In the genomic region with DNA sequence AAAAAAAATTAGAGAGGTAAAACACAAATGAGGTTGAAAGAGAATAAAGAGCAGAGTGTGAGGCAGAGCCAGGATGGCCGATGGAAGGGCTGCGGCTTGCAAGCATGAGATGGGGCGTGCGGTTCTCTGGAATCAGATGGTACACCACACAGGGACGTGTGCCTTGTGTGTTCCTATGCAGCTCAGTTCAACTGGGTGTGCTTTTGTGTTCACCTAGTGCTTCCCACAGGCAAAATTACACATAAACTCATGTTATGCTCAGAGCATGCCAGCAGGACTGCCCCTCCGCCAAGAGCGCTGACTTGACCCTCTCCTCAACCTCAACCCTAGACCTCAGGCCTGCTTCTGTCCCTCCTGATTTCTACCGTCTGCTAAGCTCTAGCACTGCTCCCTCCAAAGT, we compare ENCODE assay signal across 22 cellular contexts. TPM values are rescaled to one million over a fixed set of nuclear protein-coding genes. Genes with fewer than 3 reads are reported as not detected.
DNase-seq lines count a peak whose midpoint lies in the region; ATAC-seq, FAIRE-seq and TF ChIP-seq lines count a peak whose summit lies in the region.
"Had no signal": no experiment of that assay in that cellular context is flagged by ENCODE, and none has a peak within 500 bp of the region (broad histone marks: within the 10 kb centered on the region; RNA-seq: fewer than 3 reads in every experiment).

No MANE protein-coding gene starts in this region.

- H3K36me3 ChIP-seq in IMR-90 (ENCODE audit: control insufficient read depth, insufficient read depth, low read length) = peaks cover 30% of the 10 kb centered on the region

- no peak overlapping the region for H2BK120ac ChIP-seq in IMR-90 (ENCODE audit: low read depth, low read length)

- H3K9me1 ChIP-seq in IMR-90 (ENCODE audit: insufficient read depth, low read length) = peaks cover 3% of the 10 kb centered on the region; the same call in 1 of the 2 replicates

- H2AK9ac ChIP-seq in IMR-90 (replicated peaks; ENCODE audit: low read depth, low read length, poor library complexity) = peak overlapping the region; percentile 32

- H4K8ac ChIP-seq in IMR-90 (ENCODE audit: low read depth in 2 of 2, low read length in 2 of 2) = no peak overlapping the region

- no peak overlapping the region for H4K5ac ChIP-seq in IMR-90 (ENCODE audit: low read depth, low read length)

- H3K36me3 Mint-ChIP-seq in activated CD8-positive, alpha-beta T cell treated with anti-CD3 and anti-CD28 coated beads for 36 hours (ENCODE audit: low read depth) = peaks cover 29% of the 10 kb centered on the region
- peaks cover 38% of the 10 kb centered on the region for H3K36me3 Mint-ChIP-seq in activated CD8-positive, alpha-beta T cell treated with anti-CD3 and anti-CD28 coated beads, Interleukin-2, amount 10 ng/mL, durations not matched to agents 7 days and 5 days (ENCODE audit: low read depth)
- H3K36me3 Mint-ChIP-seq in endothelial cell (ENCODE audit: low read depth, unreplicated experiment) = peaks cover 18% of the 10 kb centered on the region
- peaks cover 28 to 41% of the 10 kb centered on the region in 2 donors for H3K36me3 Mint-ChIP-seq in stimulated activated naive B cell treated with anti-CD40 and anti-IgM and Interleukin-4, amounts not matched to agents 10 μg/mL and 1 μg/mL and 100 μg/mL, for 72 hours
- peaks cover 33% of the 10 kb centered on the region for H3K36me3 Mint-ChIP-seq in stimulated activated memory B cell treated with anti-CD40 and anti-IgM and Interleukin-4, amounts not matched to agents 10 μg/mL and 1 μg/mL and 100 μg/mL, for 72 hours

- H3K9ac ChIP-seq in IMR-90 (ENCODE audit: low read depth, low read length) = no peak overlapping the region

- no peaks in the 10 kb centered on the region for H3K9me3 ChIP-seq in IMR-90 (ENCODE audit: control insufficient read depth, insufficient read depth, low read length)

- no peak overlapping the region for H2BK20ac ChIP-seq in IMR-90 (ENCODE audit: low read depth, low read length)

- no peak overlapping the region for H3K4ac ChIP-seq in IMR-90 (ENCODE audit: low read depth, low read length)

- no peak overlapping the region for H3K4me3 Mint-ChIP-seq in activated CD8-positive, alpha-beta T cell treated with anti-CD3 and anti-CD28 coated beads for 36 hours
- H3K4me3 Mint-ChIP-seq in activated CD8-positive, alpha-beta T cell treated with anti-CD3 and anti-CD28 coated beads, Interleukin-2, amount 10 ng/mL, durations not matched to agents 7 days and 5 days = no peak overlapping the region
- H3K4me3 Mint-ChIP-seq in endothelial cell (ENCODE audit: unreplicated experiment) = peak overlapping the region; percentile 25
- H3K4me3 Mint-ChIP-seq in stimulated activated naive B cell treated with anti-CD40 and anti-IgM and Interleukin-4, amounts not matched to agents 10 μg/mL and 1 μg/mL and 100 μg/mL, for 72 hours = no peak overlapping the region
- no peak overlapping the region for H3K4me3 Mint-ChIP-seq in stimulated activated memory B cell treated with anti-CD40 and anti-IgM and Interleukin-4, amounts not matched to agents 10 μg/mL and 1 μg/mL and 100 μg/mL, for 72 hours
- H3K4me3 Mint-ChIP-seq: CD8-positive, alpha-beta memory T cell; H9 had no signal

- no peak overlapping the region for H4K91ac ChIP-seq in IMR-90 (ENCODE audit: insufficient read depth, low read depth, low read length)

- ATAC-seq in activated CD8-positive, alpha-beta T cell treated with anti-CD3 and anti-CD28 coated beads for 36 hours = no peak
- no peak for ATAC-seq in activated CD8-positive, alpha-beta T cell treated with anti-CD3 and anti-CD28 coated beads, Interleukin-2, amount 10 ng/mL, durations not matched to agents 7 days and 5 days
- no peak for ATAC-seq in IMR-90 (ENCODE audit: low read depth)
- ATAC-seq in stimulated activated naive B cell treated with anti-CD40 and anti-IgM and Interleukin-4, amounts not matched to agents 10 μg/mL and 1 μg/mL and 100 μg/mL, for 72 hours (replicated peaks) = no peak
- no peak for ATAC-seq in stimulated activated memory B cell treated with anti-CD40 and anti-IgM and Interleukin-4, amounts not matched to agents 10 μg/mL and 1 μg/mL and 100 μg/mL, for 72 hours

- H3K79me1 ChIP-seq in IMR-90 (ENCODE audit: low read depth in 1 of 2, low read length in 2 of 2) = peaks cover 15 to 18% of the 10 kb centered on the region in 2 experiments; a peak in 3 of 4 replicates

- dilution Hi-C loops in IMR-90 (cut with HindIII; ENCODE audit: low sequenced_read_pairs, unreplicated experiment) = no loop called here

- POLR2A ChIA-PET in activated CD8-positive, alpha-beta T cell treated with anti-CD3 and anti-CD28 coated beads for 36 hours (lab: Charles Lee) = no interaction called here
- POLR2A ChIA-PET in activated CD8-positive, alpha-beta T cell treated with anti-CD3 and anti-CD28 coated beads, Interleukin-2, amount 10 ng/mL, durations not matched to agents 7 days and 5 days (lab: Charles Lee) = no interaction called here
- POLR2A ChIA-PET in IMR-90 (lab: Charles Lee; ENCODE audit: unreplicated experiment) = no interaction called here

- intact Hi-C loops in activated CD8-positive, alpha-beta T cell treated with anti-CD3 and anti-CD28 coated beads for 36 hours (cut with micrococcal nuclease) = no loop called here
- intact Hi-C loops in IMR-90 (cut with micrococcal nuclease) = no loop called here

- no peak overlapping the region for H2AK5ac ChIP-seq in IMR-90 (ENCODE audit: low read depth, low read length)

- no peak overlapping the region for H3K4me2 ChIP-seq in IMR-90 (ENCODE audit: low read depth, low read length)

- no peak overlapping the region for H3K4me3 ChIP-seq in IMR-90 (ENCODE audit: insufficient read depth, low read depth, low read length)

- peak overlapping the region; percentile 15 for H3K27ac Mint-ChIP-seq in activated CD8-positive, alpha-beta T cell treated with anti-CD3 and anti-CD28 coated beads for 36 hours
- H3K27ac Mint-ChIP-seq in activated CD8-positive, alpha-beta T cell treated with anti-CD3 and anti-CD28 coated beads, Interleukin-2, amount 10 ng/mL, durations not matched to agents 7 days and 5 days = no peak overlapping the region
- no peak overlapping the region for H3K27ac Mint-ChIP-seq in endothelial cell (ENCODE audit: unreplicated experiment)
- peak overlapping the region; percentile 78 for H3K27ac Mint-ChIP-seq in stimulated activated naive B cell treated with anti-CD40 and anti-IgM and Interleukin-4, amounts not matched to agents 10 μg/mL and 1 μg/mL and 100 μg/mL, for 72 hours
- no peak overlapping the region for H3K27ac Mint-ChIP-seq in stimulated activated memory B cell treated with anti-CD40 and anti-IgM and Interleukin-4, amounts not matched to agents 10 μg/mL and 1 μg/mL and 100 μg/mL, for 72 hours

- no peak for DNase-seq in activated CD8-positive, alpha-beta T cell treated with anti-CD3 and anti-CD28 coated beads for 36 hours
- DNase-seq in activated CD8-positive, alpha-beta T cell treated with anti-CD3 and anti-CD28 coated beads, Interleukin-2, amount 10 ng/mL, durations not matched to agents 7 days and 5 days = no peak
- DNase-seq in IMR-90 (no peak), endothelial cell (ENCODE audit: low spot score) (no peak), H54 (ENCODE audit: insufficient read length, low spot score) (no peak), SKM-1 treated with dmso at 0.1 percent for 144 hours (lab: John Stamatoyannopoulos, UW; ENCODE audit: unreplicated experiment) (no peak)
- no peak for DNase-seq in stimulated activated naive B cell treated with anti-CD40 and anti-IgM and Interleukin-4, amounts not matched to agents 10 μg/mL and 1 μg/mL and 100 μg/mL, for 72 hours
- DNase-seq: CD8-positive, alpha-beta memory T cell; DND-41; H9; KBM-7; MV-4-11; NCI-H1417; NCI-H187 treated with DMSO at 0.1 percent for 48 hours; NCI-H446; NCI-H69; SIG-M5 had no signal

- no peak for FAIRE-seq in H54 (lab: Jason Lieb, UNC)
- FAIRE-seq: G401.6 had no signal

- no peaks in the 10 kb centered on the region for H3K27me3 ChIP-seq in IMR-90 (ENCODE audit: control insufficient read depth, insufficient read depth, low read length)

- H2BK15ac ChIP-seq in IMR-90 (ENCODE audit: low read depth, low read length) = no peak overlapping the region

- CTCF ChIA-PET in activated CD8-positive, alpha-beta T cell treated with anti-CD3 and anti-CD28 coated beads for 36 hours (lab: Charles Lee) = interaction anchor here (2.8 to 3.2 kb wide), 2 partner anchors 10 to 191 kb away, joined by 8 to 10 read pairs; no protein-coding TSS in a partner anchor
- CTCF ChIA-PET in activated CD8-positive, alpha-beta T cell treated with anti-CD3 and anti-CD28 coated beads, Interleukin-2, amount 10 ng/mL, durations not matched to agents 7 days and 5 days (lab: Charles Lee) = interaction anchor here (1.2 kb wide), 1 partner anchor 83 kb away, joined by 3 read pairs; no protein-coding TSS in a partner anchor
- CTCF ChIA-PET in IMR-90 (lab: Yijun Ruan, JAX) = interaction anchor here (1.6 kb wide), 1 partner anchor 10 kb away, joined by 5 read pairs; no protein-coding TSS in a partner anchor

- TF ChIP-seq RAD21 in IMR-90 (IDR thresholded peaks at IDR 0.05; ENCODE audit: low read length) = no peak

- TF ChIP-seq POLR2A in IMR-90 (IDR thresholded peaks at IDR 0.05; ENCODE audit: low read depth, low read length) = no peak
- TF ChIP-seq POLR2A in H54 (IDR thresholded peaks at IDR 0.05; ENCODE audit: low read depth, low read length) = no peak

- no peak overlapping the region for H3K14ac ChIP-seq in IMR-90 (replicated peaks; ENCODE audit: low read depth, low read length)

- H3K4me1 Mint-ChIP-seq in activated CD8-positive, alpha-beta T cell treated with anti-CD3 and anti-CD28 coated beads for 36 hours (ENCODE audit: low read depth) = peaks cover 12% of the 10 kb centered on the region
- peaks cover 13% of the 10 kb centered on the region for H3K4me1 Mint-ChIP-seq in activated CD8-positive, alpha-beta T cell treated with anti-CD3 and anti-CD28 coated beads, Interleukin-2, amount 10 ng/mL, durations not matched to agents 7 days and 5 days (ENCODE audit: low read depth)
- H3K4me1 Mint-ChIP-seq in endothelial cell (ENCODE audit: unreplicated experiment) = no peaks in the 10 kb centered on the region
- peaks cover 6 to 7% of the 10 kb centered on the region in 2 donors for H3K4me1 Mint-ChIP-seq in stimulated activated naive B cell treated with anti-CD40 and anti-IgM and Interleukin-4, amounts not matched to agents 10 μg/mL and 1 μg/mL and 100 μg/mL, for 72 hours
- H3K4me1 Mint-ChIP-seq in stimulated activated memory B cell treated with anti-CD40 and anti-IgM and Interleukin-4, amounts not matched to agents 10 μg/mL and 1 μg/mL and 100 μg/mL, for 72 hours = peaks cover 7% of the 10 kb centered on the region
- H3K4me1 Mint-ChIP-seq: H9 had no signal

- TF ChIP-seq CTCF in activated CD8-positive, alpha-beta T cell treated with anti-CD3 and anti-CD28 coated beads for 36 hours (IDR thresholded peaks at IDR 0.05) = no peak
- TF ChIP-seq CTCF in IMR-90 (conservative IDR thresholded peaks at IDR 0.05; ENCODE audit: low read depth, low read length) = no peak
- no peak for TF ChIP-seq CTCF in endothelial cell (IDR thresholded peaks at IDR 0.05; ENCODE audit: unreplicated experiment)

- no peaks in the 10 kb centered on the region for H3K9me3 Mint-ChIP-seq in activated CD8-positive, alpha-beta T cell treated with anti-CD3 and anti-CD28 coated beads for 36 hours
- no peaks in the 10 kb centered on the region for H3K9me3 Mint-ChIP-seq in activated CD8-positive, alpha-beta T cell treated with anti-CD3 and anti-CD28 coated beads, Interleukin-2, amount 10 ng/mL, durations not matched to agents 7 days and 5 days (ENCODE audit: insufficient read depth)
- H3K9me3 Mint-ChIP-seq in endothelial cell (ENCODE audit: unreplicated experiment) = no peaks in the 10 kb centered on the region
- H3K9me3 Mint-ChIP-seq in stimulated activated naive B cell treated with anti-CD40 and anti-IgM and Interleukin-4, amounts not matched to agents 10 μg/mL and 1 μg/mL and 100 μg/mL, for 72 hours = no peaks in the 10 kb centered on the region
- no peaks in the 10 kb centered on the region for H3K9me3 Mint-ChIP-seq in stimulated activated memory B cell treated with anti-CD40 and anti-IgM and Interleukin-4, amounts not matched to agents 10 μg/mL and 1 μg/mL and 100 μg/mL, for 72 hours
- H3K9me3 Mint-ChIP-seq: CD8-positive, alpha-beta memory T cell; H9 had no signal

- BruUV-seq in IMR-90 (replicated peaks; lab: Mats Ljungman, UMichigan) = no TSS peak

- peaks cover 4% of the 10 kb centered on the region; the same call in 1 of the 2 replicates for H3K4me1 ChIP-seq in IMR-90 (ENCODE audit: control insufficient read depth, insufficient read depth, low read length)

- 89% methylated on average over 4 of the region's 8 CpGs; no CpG with 5 or more reads in 1 of the 2 experiments for WGBS in IMR-90 (ENCODE audit: extremely low coverage in 2 of 2, insufficient read length in 1 of 2), 2 experiments

- no peak overlapping the region for H2BK5ac ChIP-seq in IMR-90 (ENCODE audit: low read depth, low read length, poor library complexity, severe bottlenecking)

- in situ Hi-C loops in IMR-90 (cut with MboI; ENCODE audit: low sequenced_read_pairs) = no loop called here

- H3K27me3 Mint-ChIP-seq in activated CD8-positive, alpha-beta T cell treated with anti-CD3 and anti-CD28 coated beads for 36 hours = no peaks in the 10 kb centered on the region
- H3K27me3 Mint-ChIP-seq in activated CD8-positive, alpha-beta T cell treated with anti-CD3 and anti-CD28 coated beads, Interleukin-2, amount 10 ng/mL, durations not matched to agents 7 days and 5 days (ENCODE audit: low read depth) = no peaks in the 10 kb centered on the region
- H3K27me3 Mint-ChIP-seq in endothelial cell (ENCODE audit: unreplicated experiment) = no peaks in the 10 kb centered on the region
- no peaks in the 10 kb centered on the region for H3K27me3 Mint-ChIP-seq in stimulated activated naive B cell treated with anti-CD40 and anti-IgM and Interleukin-4, amounts not matched to agents 10 μg/mL and 1 μg/mL and 100 μg/mL, for 72 hours
- H3K27me3 Mint-ChIP-seq in stimulated activated memory B cell treated with anti-CD40 and anti-IgM and Interleukin-4, amounts not matched to agents 10 μg/mL and 1 μg/mL and 100 μg/mL, for 72 hours = no peaks in the 10 kb centered on the region
- H3K27me3 Mint-ChIP-seq: CD8-positive, alpha-beta memory T cell had no signal

- no peak overlapping the region for H2AFZ ChIP-seq in IMR-90 (replicated peaks; ENCODE audit: low read length, poor library complexity)

- no peak overlapping the region for H3K23ac ChIP-seq in IMR-90 (ENCODE audit: low read depth, low read length)

- peaks cover 5% of the 10 kb centered on the region; the same call in 1 of the 2 replicates for H4K20me1 ChIP-seq in IMR-90 (ENCODE audit: insufficient read depth, low read length)

- H3K18ac ChIP-seq in IMR-90 (ENCODE audit: low read depth, low read length) = no peak overlapping the region

- H3K27ac ChIP-seq in IMR-90 (ENCODE audit: insufficient read depth, low read length) = no peak overlapping the region
- H3K27ac ChIP-seq: 22Rv1, HL-60 had no signal

- H3K56ac ChIP-seq in IMR-90 (ENCODE audit: extremely low read depth, insufficient read depth, low read length) = no peak overlapping the region

RNA-seq across cellular contexts. Expression of a gene that starts 24.4 kb away (rescaled TPM):
- 100 to 1,000 TPM; 145 to 149 TPM for total RNA-seq in activated CD8-positive, alpha-beta T cell treated with anti-CD3 and anti-CD28 coated beads for 36 hours
- total RNA-seq in activated CD8-positive, alpha-beta T cell treated with anti-CD3 and anti-CD28 coated beads, Interleukin-2, amount 10 ng/mL, durations not matched to agents 7 days and 5 days = 100 to 1,000 TPM; 139 to 143 TPM
- total RNA-seq in IMR-90 (2012; rRNA removed) (138 and 189 TPM in 2 replicates), endothelial cell (ENCODE audit: unreplicated experiment) (83.4 TPM)
- polyA plus RNA-seq in IMR-90 (2012; rRNA removed) = 51.1 and 61.7 TPM in 2 replicates
- 17.9 and 21.7 TPM in 2 replicates for polyA plus RNA-seq in IMR-90 (2012; cell fraction: cytosol; rRNA removed)
- polyA plus RNA-seq in IMR-90 (2012; cell fraction: nucleus; rRNA removed; ENCODE audit: low replicate concordance) = 14.0 and 58.9 TPM in 2 replicates

RNA-seq across cellular contexts. Expression of a gene that starts 38.9 kb away (rescaled TPM):
- 100 to 1,000 TPM; 311 to 313 TPM for total RNA-seq in activated CD8-positive, alpha-beta T cell treated with anti-CD3 and anti-CD28 coated beads for 36 hours
- total RNA-seq in activated CD8-positive, alpha-beta T cell treated with anti-CD3 and anti-CD28 coated beads, Interleukin-2, amount 10 ng/mL, durations not matched to agents 7 days and 5 days = 10 to 100 TPM; 20.3 to 21.2 TPM
- 1.8 and 2.5 TPM in 2 replicates for total RNA-seq in IMR-90 (2012; rRNA removed)
- 3.8 and 4.8 TPM in 2 replicates for polyA plus RNA-seq in IMR-90 (2012; rRNA removed)
- 2.9 and 15.4 TPM in 2 replicates for polyA plus RNA-seq in IMR-90 (2012; cell fraction: cytosol; rRNA removed)
- 61.4 and 76.2 TPM in 2 replicates for polyA plus RNA-seq in IMR-90 (2012; cell fraction: nucleus; rRNA removed; ENCODE audit: low replicate concordance)
- total RNA-seq in endothelial cell (ENCODE audit: unreplicated experiment) = not detected

RNA-seq across cellular contexts. Expression of a gene that starts 45.9 kb away (rescaled TPM):
- 1 to 10 TPM; 1.8 to 2.7 TPM for total RNA-seq in activated CD8-positive, alpha-beta T cell treated with anti-CD3 and anti-CD28 coated beads for 36 hours
- under 1 TPM in 1 of 2 experiments, not detected in 1; 0.34 TPM for total RNA-seq in activated CD8-positive, alpha-beta T cell treated with anti-CD3 and anti-CD28 coated beads, Interleukin-2, amount 10 ng/mL, durations not matched to agents 7 days and 5 days
- total RNA-seq in IMR-90 (2012; rRNA removed) (not detected in 2 replicates), endothelial cell (ENCODE audit: unreplicated experiment) (not detected)
- polyA plus RNA-seq in IMR-90 (2012; rRNA removed) = not detected in 2 replicates
- 0.04 TPM in 1 of 2 replicates, not detected in the other for polyA plus RNA-seq in IMR-90 (2012; cell fraction: cytosol; rRNA removed)
- polyA plus RNA-seq in IMR-90 (2012; cell fraction: nucleus; rRNA removed; ENCODE audit: low replicate concordance) = 0.25 and 0.48 TPM in 2 replicates
- polyA plus RNA-seq: BJ had no signal

Comparison
In these comparisons a context has a peak if more than half of its experiments do, and no peak if none do; other contexts are left out.
1. H3K27ac Mint-ChIP-seq: peak in activated CD8-positive, alpha-beta T cell treated with anti-CD3 and anti-CD28 coated beads for 36 hours (single experiment) and stimulated activated naive B cell treated with anti-CD40 and anti-IgM and Interleukin-4, amounts not matched to agents 10 μg/mL and 1 μg/mL and 100 μg/mL, for 72 hours (single experiment); none in activated CD8-positive, alpha-beta T cell treated with anti-CD3 and anti-CD28 coated beads, Interleukin-2, amount 10 ng/mL, durations not matched to agents 7 days and 5 days (single experiment), endothelial cell (single experiment) and stimulated activated memory B cell treated with anti-CD40 and anti-IgM and Interleukin-4, amounts not matched to agents 10 μg/mL and 1 μg/mL and 100 μg/mL, for 72 hours (single experiment).
2. RNA of a gene that starts 38.9 kb away (total RNA-seq): 311 to 313 TPM in activated CD8-positive, alpha-beta T cell treated with anti-CD3 and anti-CD28 coated beads for 36 hours; 20.3 to 21.2 TPM in activated CD8-positive, alpha-beta T cell treated with anti-CD3 and anti-CD28 coated beads, Interleukin-2, amount 10 ng/mL, durations not matched to agents 7 days and 5 days, 1.8 to 2.5 TPM in IMR-90 and not detected in endothelial cell (single experiment); every median in the first group is over 10 times any median in the second.